8 cellular contexts compared by ENCODE assay signal in genomic region chr5:149581192-149581861, GRCh38. TPM values are rescaled to one million over a fixed set of nuclear protein-coding genes. Genes with fewer than 3 reads are reported as not detected.
DNase-seq lines count a peak whose midpoint lies in the region; ATAC-seq and FAIRE-seq lines count a peak whose summit lies in the region.

Gene ARHGEF37, plus strand, starts transcription at chr5:149581498. Its CDS starts 16,272 bp downstream, at chr5:149597770.

- H3K4me1 ChIP-seq in endocrine pancreas (ENCODE audit: control insufficient read depth, insufficient read depth, low read length), result no peaks in the 10 kb centered on the region
- peaks cover 9% of the 10 kb centered on the region for H3K4me1 ChIP-seq in mesenchymal stem cell (ENCODE audit: control insufficient read depth, insufficient read depth, low read depth, low read length)

- H2BK5ac ChIP-seq in mesenchymal stem cell (ENCODE audit: low read depth, low read length, poor library complexity, severe bottlenecking), result peak within 1 kb of the TSS; percentile 88

- H3K9ac ChIP-seq in endocrine pancreas (ENCODE audit: control insufficient read depth, insufficient read depth, low read length) (peak within 1 kb of the TSS; percentile 86), mesenchymal stem cell (ENCODE audit: low read length) (peak within 1 kb of the TSS; percentile 80)

- DNase-seq in G401 (ENCODE audit: low spot score) (peak; percentile 82), NCI-H2107 treated with DMSO at 0.1 percent for 48 hours (lab: John Stamatoyannopoulos, UW; ENCODE audit: unreplicated experiment) (peak; percentile 33), mesenchymal stem cell (peak; percentile 54), RCC 7860 (ENCODE audit: low spot score) (no peak)
- peak; percentile 42 for DNase-seq in activated CD8-positive, alpha-beta T cell treated with anti-CD3 and anti-CD28 coated beads, Interleukin-2, amount 10 ng/mL, durations not matched to agents 7 days and 5 days
- peak in 2 of 3 donors; percentile 13 to 32 for DNase-seq in stimulated activated CD4-positive, alpha-beta T cell treated with anti-CD3 and anti-CD28 coated beads, TNF-alpha, amount 100 ng/mL, for 1 hour (ENCODE audit: low read depth in 3 of 3, low spot score in 1 of 3)

- H3K9me3 ChIP-seq in endocrine pancreas (ENCODE audit: control insufficient read depth, low read length) (no peaks in the 10 kb centered on the region), mesenchymal stem cell (ENCODE audit: control insufficient read depth, low read length) (peaks cover 3% of the 10 kb centered on the region)

- no peak for FAIRE-seq in RCC 7860 (lab: Jason Lieb, UNC)

- peak within 1 kb of the TSS; percentile 30 to 93 for H3K18ac ChIP-seq in mesenchymal stem cell (ENCODE audit: low read depth in 1 of 2, low read length in 2 of 2)

- H3K9me3 Mint-ChIP-seq in activated CD8-positive, alpha-beta T cell treated with anti-CD3 and anti-CD28 coated beads, Interleukin-2, amount 10 ng/mL, durations not matched to agents 7 days and 5 days (ENCODE audit: insufficient read depth), result no peaks in the 10 kb centered on the region

- H3K14ac ChIP-seq in mesenchymal stem cell (ENCODE audit: low read length in 2 of 2), result peak within 1 kb of the TSS in 1 of 2 experiments; percentile 73

- H3K36me3 ChIP-seq in endocrine pancreas (ENCODE audit: control insufficient read depth, insufficient read depth, low read length), result no peaks in the 10 kb centered on the region
- no peaks in the 10 kb centered on the region for H3K36me3 ChIP-seq in mesenchymal stem cell (ENCODE audit: control insufficient read depth in 1 of 2, insufficient read depth in 2 of 2, low read depth in 1 of 2, low read length in 2 of 2)

- H3K4me1 Mint-ChIP-seq in activated CD8-positive, alpha-beta T cell treated with anti-CD3 and anti-CD28 coated beads, Interleukin-2, amount 10 ng/mL, durations not matched to agents 7 days and 5 days (ENCODE audit: low read depth), result peaks cover 14% of the 10 kb centered on the region

- H3K23ac ChIP-seq in mesenchymal stem cell (ENCODE audit: low read length in 2 of 2), result peak within 1 kb of the TSS in 1 of 2 experiments; percentile 64

- H2BK12ac ChIP-seq in mesenchymal stem cell (ENCODE audit: low read length in 2 of 2), result peak within 1 kb of the TSS in 1 of 2 experiments; percentile 59

- peak within 1 kb of the TSS; percentile 62 for H3K4me2 ChIP-seq in mesenchymal stem cell (ENCODE audit: low read length, poor library complexity, severe bottlenecking)

- WGBS in mesenchymal stem cell, result 2% methylated on average over 52 of the region's 56 CpGs

- H3K79me1 ChIP-seq in mesenchymal stem cell (replicated peaks; ENCODE audit: low read length, poor library complexity, severe bottlenecking), result peaks cover 4% of the 10 kb centered on the region

- CTCF ChIA-PET in activated CD8-positive, alpha-beta T cell treated with anti-CD3 and anti-CD28 coated beads, Interleukin-2, amount 10 ng/mL, durations not matched to agents 7 days and 5 days (lab: Charles Lee), result interaction anchor here (1.0 to 2.1 kb wide), 3 partner anchors 29 to 86 kb away, joined by 3 to 7 read pairs (median 4); no protein-coding TSS in a partner anchor

- ATAC-seq in activated CD8-positive, alpha-beta T cell treated with anti-CD3 and anti-CD28 coated beads, Interleukin-2, amount 10 ng/mL, durations not matched to agents 7 days and 5 days, result peak; percentile 87
- no peak for ATAC-seq in GM19455 (IDR thresholded peaks at IDR 0.05; ENCODE audit: unreplicated experiment)

- peak within 1 kb of the TSS; percentile 96 for H3K27ac ChIP-seq in mesenchymal stem cell (ENCODE audit: low read length, poor library complexity, severe bottlenecking)

- in situ Hi-C loops in G401 (cut with HindIII; ENCODE audit: low sequenced_read_pairs), result no loop called here

- peaks cover 15% of the 10 kb centered on the region for H3K27me3 Mint-ChIP-seq in activated CD8-positive, alpha-beta T cell treated with anti-CD3 and anti-CD28 coated beads, Interleukin-2, amount 10 ng/mL, durations not matched to agents 7 days and 5 days (ENCODE audit: low read depth)

- no peaks in the 10 kb centered on the region for H3K27me3 ChIP-seq in endocrine pancreas (ENCODE audit: control insufficient read depth, insufficient read depth, low read length)
- H3K27me3 ChIP-seq in mesenchymal stem cell (ENCODE audit: control insufficient read depth in 1 of 2, insufficient read depth in 1 of 2, low read length in 2 of 2), result no peaks in the 10 kb centered on the region

- H4K8ac ChIP-seq in mesenchymal stem cell (ENCODE audit: low read length), result peak within 1 kb of the TSS; percentile 90

- peak within 1 kb of the TSS; percentile 12 for H2BK15ac ChIP-seq in mesenchymal stem cell (ENCODE audit: low read depth, poor library complexity, severe bottlenecking)

- H2AFZ ChIP-seq in mesenchymal stem cell (ENCODE audit: low read depth, low read length), result peak within 1 kb of the TSS; percentile 66

- peak within 1 kb of the TSS; percentile 63 for H3K4me3 Mint-ChIP-seq in activated CD8-positive, alpha-beta T cell treated with anti-CD3 and anti-CD28 coated beads, Interleukin-2, amount 10 ng/mL, durations not matched to agents 7 days and 5 days

- POLR2A ChIA-PET in activated CD8-positive, alpha-beta T cell treated with anti-CD3 and anti-CD28 coated beads, Interleukin-2, amount 10 ng/mL, durations not matched to agents 7 days and 5 days (lab: Charles Lee), result interaction anchor here (2.4 kb wide), 1 partner anchor 32 kb away, joined by 7 read pairs; no protein-coding TSS in a partner anchor

- H4K91ac ChIP-seq in mesenchymal stem cell (ENCODE audit: low read length), result no peak within 1 kb of the TSS

- peaks cover 2% of the 10 kb centered on the region for H3K36me3 Mint-ChIP-seq in activated CD8-positive, alpha-beta T cell treated with anti-CD3 and anti-CD28 coated beads, Interleukin-2, amount 10 ng/mL, durations not matched to agents 7 days and 5 days (ENCODE audit: low read depth)

- H3K4me3 ChIP-seq in endocrine pancreas (ENCODE audit: control insufficient read depth, insufficient read depth, low read length), result peak within 1 kb of the TSS; percentile 82
- peak within 1 kb of the TSS; percentile 72 to 77 for H3K4me3 ChIP-seq in mesenchymal stem cell (ENCODE audit: insufficient read depth in 1 of 2, low read depth in 1 of 2, low read length in 2 of 2)

- peak within 1 kb of the TSS; percentile 92 for H2BK120ac ChIP-seq in mesenchymal stem cell (ENCODE audit: low read depth, low read length)

- peak within 1 kb of the TSS in 1 of 2 experiments; percentile 68 for H3K4ac ChIP-seq in mesenchymal stem cell (ENCODE audit: low read depth in 1 of 2, low read length in 2 of 2)

- peak within 1 kb of the TSS; percentile 53 for H2AK5ac ChIP-seq in mesenchymal stem cell (ENCODE audit: low read length, severe bottlenecking)

- H3K27ac Mint-ChIP-seq in activated CD8-positive, alpha-beta T cell treated with anti-CD3 and anti-CD28 coated beads, Interleukin-2, amount 10 ng/mL, durations not matched to agents 7 days and 5 days, result no peak within 1 kb of the TSS

RNA-seq across cellular contexts. Expression of gene ARHGEF37, which starts in this region (rescaled TPM):
- total RNA-seq in G401 (2014; rRNA removed; shearing (Covaris generic)), result not detected in 2 replicates
- 1 to 10 TPM; 1.0 to 1.4 TPM for total RNA-seq in activated CD8-positive, alpha-beta T cell treated with anti-CD3 and anti-CD28 coated beads, Interleukin-2, amount 10 ng/mL, durations not matched to agents 7 days and 5 days
- polyA plus RNA-seq in mesenchymal stem cell (2013, experiment 1 of 2), result 0.48 TPM
- polyA plus RNA-seq in mesenchymal stem cell (2013, experiment 2 of 2), result 0.42 TPM

Comparison
In these comparisons a context has a peak if more than half of its experiments do, and no peak if none do; other contexts are left out.
1. Peak in DNase-seq in G401; RNA of the gene not detected or under 1 TPM.